ENCODE assay signal across 1 cellular context in genomic region chr12:132148368-132149045, GRCh38.
TF ChIP-seq lines count a peak whose summit lies in the region.

No MANE protein-coding gene starts in this region.

TF ChIP-seq in HepG2, 621 proteins besides CTCF, POLR2A, EP300 and RAD21:
- TF ChIP-seq RFX5 (IDR thresholded peaks at IDR 0.05; ENCODE audit: low read depth, low read length) (no peak), ZNF598 (CRISPR knock-in tag; IDR thresholded peaks at IDR 0.05; ENCODE audit: borderline replicate concordance) (no peak), ZNF674 (CRISPR knock-in tag; IDR thresholded peaks at IDR 0.05; ENCODE audit: low read depth) (no peak), ZNF616 (CRISPR knock-in tag; IDR thresholded peaks at IDR 0.05; ENCODE audit: low read depth) (no peak), DZIP1 (CRISPR knock-in tag; IDR thresholded peaks at IDR 0.05) (no peak)
